In genomic region chr18:48953096-48953706, GRCh38 we compare ENCODE assay signal across 8 cellular contexts. TPM values are rescaled to one million over a fixed set of nuclear protein-coding genes. Genes with fewer than 3 reads are reported as not detected.
DNase-seq lines count a peak whose midpoint lies in the region; ATAC-seq and TF ChIP-seq lines count a peak whose summit lies in the region.

No MANE protein-coding gene starts in this region.

- H3K27ac Mint-ChIP-seq in activated CD8-positive, alpha-beta memory T cell treated with anti-CD3 and anti-CD28 coated beads, Interleukin-2, amount 10 ng/mL, durations not matched to agents 7 days and 5 days = no peak overlapping the region

- TF ChIP-seq CTCF in adrenal gland (IDR thresholded peaks at IDR 0.05) (no peak), left lung (IDR thresholded peaks at IDR 0.05) (no peak), tibial artery (IDR thresholded peaks at IDR 0.05) (no peak)

- peaks cover 8% of the 10 kb centered on the region for H3K36me3 Mint-ChIP-seq in activated CD8-positive, alpha-beta memory T cell treated with anti-CD3 and anti-CD28 coated beads, Interleukin-2, amount 10 ng/mL, durations not matched to agents 7 days and 5 days

- ATAC-seq in activated CD8-positive, alpha-beta memory T cell treated with anti-CD3 and anti-CD28 coated beads, Interleukin-2, amount 10 ng/mL, durations not matched to agents 7 days and 5 days = no peak
- ATAC-seq in left lung (no peak), GM21381 (IDR thresholded peaks at IDR 0.05; ENCODE audit: unreplicated experiment) (no peak)

- intact Hi-C loops in adrenal gland (cut with DNase I) = loop anchor here in 1 of 2 donors (5.0 kb wide), 1 partner anchor 176 kb away; no protein-coding TSS in a partner anchor
- intact Hi-C loops in left lung (cut with DNase I) = no loop called here
- intact Hi-C loops in tibial artery (cut with DNase I; ENCODE audit: low total_unique reads) = loop anchor here (5.0 kb wide), 2 partner anchors 171 to 534 kb away; partner anchors contain the start of gene C18orf32

- H3K9me3 ChIP-seq in adrenal gland (replicated peaks in 1 of 3) (no peaks in the 10 kb centered on the region), left lung (no peaks in the 10 kb centered on the region), tibial artery (no peaks in the 10 kb centered on the region)

- H3K27ac ChIP-seq in adrenal gland (peak overlapping the region; percentile 97 to 100 (median 99)), left lung (peak overlapping the region; percentile 99 to 100), tibial artery (peak overlapping the region; percentile 88 to 99)

- H3K27me3 Mint-ChIP-seq in activated CD8-positive, alpha-beta memory T cell treated with anti-CD3 and anti-CD28 coated beads, Interleukin-2, amount 10 ng/mL, durations not matched to agents 7 days and 5 days = no peaks in the 10 kb centered on the region

- peaks cover 1 to 22% of the 10 kb centered on the region in 2 donors for H3K4me1 ChIP-seq in adrenal gland (replicated peaks in 1 of 2)
- peaks cover 19 to 38% of the 10 kb centered on the region in 2 donors for H3K4me1 ChIP-seq in left lung
- H3K4me1 ChIP-seq in tibial artery = peaks cover 0 to 55% (median 43%) of the 10 kb centered on the region in 4 donors

- WGBS in adrenal gland, 4 donors = 49 to 53% (median 52%) methylated on average over 20 of the region's 20 CpGs

- no peaks in the 10 kb centered on the region for H3K9me3 Mint-ChIP-seq in activated CD8-positive, alpha-beta memory T cell treated with anti-CD3 and anti-CD28 coated beads, Interleukin-2, amount 10 ng/mL, durations not matched to agents 7 days and 5 days (ENCODE audit: low read depth)

- H3K27me3 ChIP-seq in adrenal gland (no peaks in the 10 kb centered on the region), left lung (no peaks in the 10 kb centered on the region), tibial artery (no peaks in the 10 kb centered on the region)

- no peak for DNase-seq in activated CD8-positive, alpha-beta memory T cell treated with anti-CD3 and anti-CD28 coated beads, Interleukin-2, amount 10 ng/mL, durations not matched to agents 7 days and 5 days
- no peak for DNase-seq in activated CD8-positive, alpha-beta memory T cell treated with anti-CD3 and anti-CD28 coated beads for 24 hours
- DNase-seq in adrenal gland (peak in 1 of 7 donors; percentile 24), left lung (no peak), tibial artery (no peak), DMS79 treated with DMSO at 0.1 percent for 48 hours (lab: John Stamatoyannopoulos, UW) (no peak), UCSD-AML1 (lab: John Stamatoyannopoulos, UW; ENCODE audit: unreplicated experiment) (no peak)

- TF ChIP-seq POLR2A in adrenal gland (IDR thresholded peaks at IDR 0.05) = no peak

- peak overlapping the region; percentile 95 for H3K4me3 Mint-ChIP-seq in activated CD8-positive, alpha-beta memory T cell treated with anti-CD3 and anti-CD28 coated beads, Interleukin-2, amount 10 ng/mL, durations not matched to agents 7 days and 5 days

- no peaks in the 10 kb centered on the region for H3K36me3 ChIP-seq in adrenal gland (replicated peaks in 1 of 2)
- H3K36me3 ChIP-seq in left lung = no peaks in the 10 kb centered on the region
- H3K36me3 ChIP-seq in tibial artery = peaks cover 0 to 17% (median 9%) of the 10 kb centered on the region in 3 donors

- CTCF ChIA-PET in activated CD8-positive, alpha-beta memory T cell treated with anti-CD3 and anti-CD28 coated beads, Interleukin-2, amount 10 ng/mL, durations not matched to agents 7 days and 5 days (lab: Charles Lee) = interaction anchor here (0.7 to 2.1 kb wide), 8 partner anchors 12 to 1318 kb away, joined by 3 to 6 read pairs (median 4); no protein-coding TSS in a partner anchor

- H3K4me1 Mint-ChIP-seq in activated CD8-positive, alpha-beta memory T cell treated with anti-CD3 and anti-CD28 coated beads, Interleukin-2, amount 10 ng/mL, durations not matched to agents 7 days and 5 days = peaks cover 20% of the 10 kb centered on the region

- H3K4me3 ChIP-seq in adrenal gland (peak overlapping the region in 3 of 4 donors; percentile 46 to 91 (median 71)), left lung (peak overlapping the region; percentile 65 to 85), tibial artery (peak overlapping the region; percentile 58 to 98)

RNA-seq across cellular contexts. Expression of gene SMAD7, which starts 2.4 kb away (rescaled TPM):
- 10 to 100 TPM; 18.5 to 29.3 TPM for total RNA-seq in activated CD8-positive, alpha-beta memory T cell treated with anti-CD3 and anti-CD28 coated beads, Interleukin-2, amount 10 ng/mL, durations not matched to agents 7 days and 5 days
- total RNA-seq in adrenal gland (10 to 100 TPM; 14.5 to 68.3 (median 25.5) TPM), left lung (10 to 100 TPM; 43.3 to 46.3 TPM)
- 10 to 100 TPM in 1 of 3 donors, 1 to 10 TPM in 2; 6.1 to 12.6 (median 8.2) TPM for polyA plus RNA-seq in adrenal gland
